Comparison of ENCODE assay signal across 9 cellular contexts in the genomic region with DNA sequence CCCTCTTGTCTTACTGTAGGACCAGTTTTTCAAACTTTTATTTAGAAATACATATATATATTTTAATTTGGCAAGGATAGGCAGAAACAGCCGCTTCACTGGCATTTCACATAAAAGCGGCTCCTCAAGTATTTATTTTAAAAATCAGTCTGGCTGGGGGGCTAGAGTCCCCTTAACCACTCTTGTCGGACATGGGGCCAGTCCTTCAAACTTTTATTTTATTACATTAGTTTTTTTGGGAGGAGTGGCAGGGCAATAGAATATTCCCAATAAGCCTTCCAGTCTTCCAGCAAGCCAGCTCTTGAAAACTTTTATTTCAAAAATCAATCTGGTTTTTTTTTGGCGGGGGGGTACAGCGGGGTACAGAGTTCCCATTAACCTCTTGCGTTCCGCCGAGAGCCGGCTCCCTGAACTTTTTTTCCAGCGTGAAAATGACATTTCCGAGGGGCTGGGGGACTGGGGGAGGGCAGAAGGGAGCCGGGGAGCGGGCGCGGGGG. TPM values are rescaled to one million over a fixed set of nuclear protein-coding genes. Genes with fewer than 3 reads are reported as not detected.
DNase-seq lines count a peak whose midpoint lies in the region; ATAC-seq lines count a peak whose summit lies in the region.
"Had no signal": no experiment of that assay in that cellular context is flagged by ENCODE, and none has a peak within 500 bp of the region (broad histone marks: within the 10 kb centered on the region; RNA-seq: fewer than 3 reads in every experiment).

No MANE protein-coding gene starts in this region.

- H3K36me3 ChIP-seq in thymus (ENCODE audit: control insufficient read depth, insufficient read depth), result no peaks in the 10 kb centered on the region

- peaks cover 1% of the 10 kb centered on the region for H3K4me1 Mint-ChIP-seq in activated T-cell treated with anti-CD3 and anti-CD28 coated beads, Interleukin-2, amount 50 U/mL, for 4 hours (ENCODE audit: low read depth)
- H3K4me1 Mint-ChIP-seq in activated naive CD8-positive, alpha-beta T cell (ENCODE audit: low read depth), result peaks cover 4% of the 10 kb centered on the region
- peaks cover 11 to 27% of the 10 kb centered on the region in 2 donors for H3K4me1 Mint-ChIP-seq in immature natural killer cell

- no peaks in the 10 kb centered on the region for H3K4me1 ChIP-seq in thymus (ENCODE audit: control insufficient read depth, insufficient read depth, low read length)

- no peak for ATAC-seq in activated T-cell treated with anti-CD3 and anti-CD28 coated beads, Interleukin-2, amount 50 U/mL, for 4 hours
- ATAC-seq in HG02623 (IDR thresholded peaks at IDR 0.05; ENCODE audit: unreplicated experiment) (no peak), GM18870 (IDR thresholded peaks at IDR 0.05; ENCODE audit: unreplicated experiment) (no peak)

- no peak overlapping the region for H3K27ac Mint-ChIP-seq in activated naive CD8-positive, alpha-beta T cell
- H3K27ac Mint-ChIP-seq in immature natural killer cell, result no peak overlapping the region

- H3K9me3 ChIP-seq in thymus (ENCODE audit: control insufficient read depth), result no peaks in the 10 kb centered on the region

- peaks cover 26% of the 10 kb centered on the region for H3K27me3 Mint-ChIP-seq in activated T-cell treated with anti-CD3 and anti-CD28 coated beads, Interleukin-2, amount 50 U/mL, for 4 hours (ENCODE audit: low read depth)
- H3K27me3 Mint-ChIP-seq in activated naive CD8-positive, alpha-beta T cell, result peaks cover 5% of the 10 kb centered on the region
- H3K27me3 Mint-ChIP-seq in immature natural killer cell (ENCODE audit: low read depth in 3 of 3), result peaks cover 0 to 2% (median 1%) of the 10 kb centered on the region in 3 donors

- no peak for DNase-seq in activated T-cell treated with anti-CD3 and anti-CD28 coated beads, Interleukin-2, amount 50 U/mL, for 4 hours
- DNase-seq in activated T-cell treated with anti-CD3 and anti-CD28 coated beads for 4 hours (no peak), immature natural killer cell (no peak), A172 (ENCODE audit: low spot score) (no peak)
- DNase-seq: NCI-H510A treated with DMSO at 0.1 percent for 48 hours had no signal

- peaks cover 10% of the 10 kb centered on the region for H3K27me3 ChIP-seq in thymus (ENCODE audit: control insufficient read depth, insufficient read depth)

- peak overlapping the region; percentile 95 for H3K4me3 ChIP-seq in thymus (ENCODE audit: low read length)

- no peak overlapping the region for H3K27ac ChIP-seq in thymus (ENCODE audit: low read depth)

- no peaks in the 10 kb centered on the region for H3K36me3 Mint-ChIP-seq in activated T-cell treated with anti-CD3 and anti-CD28 coated beads, Interleukin-2, amount 50 U/mL, for 4 hours (ENCODE audit: insufficient read depth)
- peaks cover 8% of the 10 kb centered on the region for H3K36me3 Mint-ChIP-seq in activated naive CD8-positive, alpha-beta T cell
- H3K36me3 Mint-ChIP-seq in immature natural killer cell, result no peaks in the 10 kb centered on the region

- 17% methylated on average over 15 of the region's 15 CpGs for WGBS in thymus

- H3K4me3 Mint-ChIP-seq in activated T-cell treated with anti-CD3 and anti-CD28 coated beads, Interleukin-2, amount 50 U/mL, for 4 hours, result peak overlapping the region; percentile 66
- peak overlapping the region; percentile 70 for H3K4me3 Mint-ChIP-seq in activated naive CD8-positive, alpha-beta T cell
- peak overlapping the region; percentile 71 to 82 (median 73) for H3K4me3 Mint-ChIP-seq in immature natural killer cell

- no peaks in the 10 kb centered on the region for H3K9me3 Mint-ChIP-seq in activated T-cell treated with anti-CD3 and anti-CD28 coated beads, Interleukin-2, amount 50 U/mL, for 4 hours
- H3K9me3 Mint-ChIP-seq in activated naive CD8-positive, alpha-beta T cell (ENCODE audit: low read depth), result no peaks in the 10 kb centered on the region
- H3K9me3 Mint-ChIP-seq in immature natural killer cell, result no peaks in the 10 kb centered on the region

RNA-seq across cellular contexts. Expression of a gene that starts 0.6 kb away (rescaled TPM):
- total RNA-seq in activated T-cell treated with anti-CD3 and anti-CD28 coated beads, Interleukin-2, amount 50 U/mL, for 4 hours, result under 1 TPM; 0.19 to 0.48 (median 0.21) TPM
- polyA plus RNA-seq in immature natural killer cell (1 to 10 TPM; 1.4 to 4.1 (median 3.9) TPM), thymus (1.6 TPM)
- 3.3 and 3.4 TPM in 2 replicates for total RNA-seq in A172 (2014; rRNA removed; shearing (Covaris generic))
